12 cellular contexts compared by ENCODE assay signal in the genomic region with DNA sequence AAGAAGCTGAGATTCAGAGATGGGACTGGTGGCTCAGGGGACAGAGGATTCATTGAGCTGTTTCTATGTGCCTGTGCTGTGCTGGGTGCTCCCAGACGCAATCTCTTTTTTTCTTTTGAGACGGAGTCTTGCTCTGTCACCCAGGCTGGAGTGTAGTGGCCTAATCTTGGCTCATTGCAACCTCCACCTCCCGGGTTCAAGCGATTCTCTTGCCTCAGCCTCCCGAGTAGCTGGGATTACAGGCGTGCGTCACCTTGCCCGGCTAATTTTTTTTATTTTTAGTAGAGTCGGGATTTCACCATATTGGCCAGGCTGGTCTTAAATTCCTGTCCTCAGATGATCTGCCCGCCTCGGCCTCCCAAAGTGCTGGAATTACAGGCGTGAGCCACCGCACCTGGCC. TPM values are rescaled to one million over a fixed set of nuclear protein-coding genes. Genes with fewer than 3 reads are reported as not detected.
DNase-seq lines count a peak whose midpoint lies in the region; ATAC-seq and TF ChIP-seq lines count a peak whose summit lies in the region.
"Not testable (repeated sequence)": the region's sequence is repeated elsewhere in the genome, so short reads cannot be mapped to it uniquely, and the experiment has no call there.
"Had no signal": no experiment of that assay in that cellular context is flagged by ENCODE, and none has a peak within 500 bp of the region (broad histone marks: within the 10 kb centered on the region; RNA-seq: fewer than 3 reads in every experiment).

No MANE protein-coding gene starts in this region.

- not testable (repeated sequence) for H3K79me2 ChIP-seq in DOHH2 (ENCODE audit: control insufficient read depth, low read length)

- not testable (repeated sequence) for TF ChIP-seq POLR2A in gastrocnemius medialis (IDR thresholded peaks at IDR 0.05)

- in situ Hi-C loops in gastrocnemius medialis (cut with MboI; ENCODE audit: low sequenced_read_pairs in 4 of 4) = loop anchor here in 3 of 4 donors (25.0 kb wide), 2 partner anchors 114 to 139 kb away; no protein-coding TSS in a partner anchor

- not testable (repeated sequence) for H3K9me2 ChIP-seq in DOHH2 (replicated peaks; ENCODE audit: control insufficient read depth, low read length)

- not testable (repeated sequence) for H3K4me3 ChIP-seq in DOHH2 (ENCODE audit: low read length); heart right ventricle; right cardiac atrium (ENCODE audit: low read length); gastrocnemius medialis

- not testable (repeated sequence) for H4K20me1 ChIP-seq in DOHH2 (ENCODE audit: control insufficient read depth, insufficient read depth, low read depth, low read length)

- peak overlapping the region; percentile 89; the same call in 1 of the 2 replicates for H3K4me2 ChIP-seq in DOHH2 (ENCODE audit: low read length)

- peaks cover 56% of the 10 kb centered on the region for H3K4me1 ChIP-seq in DOHH2 (ENCODE audit: control insufficient read depth, low read length)
- H3K4me1 ChIP-seq in heart right ventricle = peaks cover 12 to 65% (median 59%) of the 10 kb centered on the region in 9 donors
- peaks cover 20% of the 10 kb centered on the region for H3K4me1 ChIP-seq in right cardiac atrium (ENCODE audit: control insufficient read depth, insufficient read depth, low read length)
- peaks cover 17 to 30% of the 10 kb centered on the region in 2 donors for H3K4me1 ChIP-seq in gastrocnemius medialis

- not testable (repeated sequence) for H3K36me3 ChIP-seq in DOHH2 (ENCODE audit: control insufficient read depth, low read length); heart right ventricle; gastrocnemius medialis

- H3F3A ChIP-seq in DOHH2 (ENCODE audit: control insufficient read depth, insufficient read depth) = peaks cover 25% of the 10 kb centered on the region

- H3K27me3 ChIP-seq in DOHH2 (ENCODE audit: control insufficient read depth, low read length); heart right ventricle; right cardiac atrium (ENCODE audit: control insufficient read depth, insufficient read depth); gastrocnemius medialis: not testable (repeated sequence)

- H3K27ac ChIP-seq in DOHH2 (ENCODE audit: low read depth, low read length) (peak overlapping the region; percentile 98), RWPE1 (peak overlapping the region; percentile 69), heart right ventricle (peak overlapping the region in 7 of 10 donors; percentile 35 to 84 (median 53)), gastrocnemius medialis (peak overlapping the region in 3 of 4 donors; percentile 38 to 68 (median 50))
- not testable (repeated sequence) for H3K27ac ChIP-seq in right cardiac atrium (ENCODE audit: low read length)

- intact Hi-C loops in heart right ventricle (cut with DNase I); right cardiac atrium (cut with DNase I); gastrocnemius medialis (cut with DNase I; ENCODE audit: low total_unique reads): not testable (repeated sequence)

- not testable (repeated sequence) for DNase-seq in RWPE1 (ENCODE audit: low spot score); heart right ventricle; gastrocnemius medialis
- peak in 2 of 3 donors; percentile 4 to 39 for DNase-seq in right cardiac atrium

- POLR2A ChIA-PET in RWPE1 (lab: Yijun Ruan, JAX; ENCODE audit: low non-redundant PET) = not testable (repeated sequence)

- CTCF ChIA-PET in RWPE1 (lab: Yijun Ruan, JAX) = not testable (repeated sequence)

- 95 to 97% methylated on average over 13 of the region's 13 CpGs for WGBS in heart right ventricle, 2 donors
- 96% methylated on average over 13 of the region's 13 CpGs for whole genome bisulfite sequencing in right cardiac atrium

- ATAC-seq in heart right ventricle, right cardiac atrium, gastrocnemius medialis: not testable (repeated sequence)

- H3K9me3 ChIP-seq in DOHH2 (ENCODE audit: control insufficient read depth, insufficient read depth, low read length); heart right ventricle; right cardiac atrium (ENCODE audit: control insufficient read depth, low read length); gastrocnemius medialis: not testable (repeated sequence)

- TF ChIP-seq CTCF in DOHH2 (IDR thresholded peaks at IDR 0.05; ENCODE audit: low read depth, low read length, poor library complexity, severe bottlenecking); RWPE1 (conservative IDR thresholded peaks at IDR 0.05; ENCODE audit: low read depth); heart right ventricle (IDR thresholded peaks at IDR 0.05); gastrocnemius medialis (IDR thresholded peaks at IDR 0.05 in 4 of 5, conservative IDR thresholded peaks at IDR 0.05 in 1 of 5): not testable (repeated sequence)

RNA-seq across cellular contexts. Expression of gene CYB5R3, which starts 23.9 kb away (rescaled TPM):
- total RNA-seq in heart right ventricle (100 to 1,000 TPM; 261 to 633 (median 312) TPM), right cardiac atrium (100 to 1,000 TPM; 343 to 487 (median 377) TPM), gastrocnemius medialis (100 to 1,000 TPM in 2 of 4 donors, 10 to 100 TPM in 2; 44.3 to 163 (median 105) TPM)
- polyA plus RNA-seq in heart right ventricle (100 to 1,000 TPM in 1 of 2 donors, 10 to 100 TPM in 1; 91.9 to 303 TPM), right cardiac atrium (322 TPM)

RNA-seq across cellular contexts. Expression of gene ATP5MGL, which starts 32.7 kb away (rescaled TPM):
- total RNA-seq in heart right ventricle = 1 to 10 TPM in 1 of 10 donors, under 1 TPM in 9; 0.32 to 1.2 (median 0.50) TPM
- polyA plus RNA-seq in heart right ventricle = not detected
- total RNA-seq in right cardiac atrium = 1 to 10 TPM in 1 of 4 donors, under 1 TPM in 2, not detected in 1; 0.40 to 1.1 (median 0.47) TPM
- polyA plus RNA-seq in right cardiac atrium = 0.16 TPM
- total RNA-seq in gastrocnemius medialis = not detected
- total RNA-seq: A172, Daoy, G401 had no signal
- polyA plus RNA-seq: A549, BJ had no signal

RNA-seq across cellular contexts. Expression of gene A4GALT, which starts 47.6 kb away (rescaled TPM):
- 100 to 1,000 TPM in 2 of 10 donors, 10 to 100 TPM in 8; 61.4 to 123 (median 80.6) TPM for total RNA-seq in heart right ventricle
- polyA plus RNA-seq in heart right ventricle = 100 to 1,000 TPM in 1 of 2 donors, 10 to 100 TPM in 1; 95.0 to 167 TPM
- 100 to 1,000 TPM in 1 of 4 donors, 10 to 100 TPM in 3; 74.3 to 103 (median 86.8) TPM for total RNA-seq in right cardiac atrium
- polyA plus RNA-seq in right cardiac atrium = 66.3 TPM
- 10 to 100 TPM in 2 of 4 donors, 1 to 10 TPM in 2; 5.8 to 13.3 (median 8.6) TPM for total RNA-seq in gastrocnemius medialis
- total RNA-seq: CD4-positive, alpha-beta T cell; CD8-positive, alpha-beta T cell had no signal

RNA-seq across cellular contexts. Expression of gene POLDIP3, which starts 58.4 kb away (rescaled TPM):
- total RNA-seq in heart right ventricle (10 to 100 TPM; 27.2 to 42.6 (median 33.6) TPM), right cardiac atrium (10 to 100 TPM; 33.2 to 44.7 (median 38.7) TPM), gastrocnemius medialis (10 to 100 TPM; 19.7 to 28.7 (median 23.0) TPM)
- polyA plus RNA-seq in heart right ventricle (10 to 100 TPM; 11.9 to 32.6 TPM), right cardiac atrium (20.8 TPM)

Comparison
In these comparisons a context has a peak if more than half of its experiments do, and no peak if none do; other contexts are left out.
1. RNA of gene A4GALT, which starts 47.6 kb away (total RNA-seq): 74.3 to 103 TPM in right cardiac atrium and 61.4 to 123 TPM in heart right ventricle; 5.8 to 13.3 TPM in gastrocnemius medialis; every median in the first group is over 4 times any median in the second.